ENCODE assay signal across 8 cellular contexts in genomic region chr3:176931991-176932390, GRCh38.
"Had no signal": no experiment of that assay in that cellular context is flagged by ENCODE, and none has a peak within 500 bp of the region (broad histone marks: within the 10 kb centered on the region; RNA-seq: fewer than 3 reads in every experiment).

No MANE protein-coding gene starts in this region.

- H3K9ac ChIP-seq: GM23248 had no signal

- DNase-seq: GM23248, GOT3, H9, HCEC 1CT, KBM-7 had no signal

- H3K27ac ChIP-seq: GM23248, HL-60 had no signal

- FAIRE-seq: H54, HepG2 had no signal

- H3K4me3 ChIP-seq: GM23248 had no signal

- H2AFZ ChIP-seq: GM23248 had no signal

- ATAC-seq: HepG2 had no signal
